16 cellular contexts compared by ENCODE assay signal in the genomic region with DNA sequence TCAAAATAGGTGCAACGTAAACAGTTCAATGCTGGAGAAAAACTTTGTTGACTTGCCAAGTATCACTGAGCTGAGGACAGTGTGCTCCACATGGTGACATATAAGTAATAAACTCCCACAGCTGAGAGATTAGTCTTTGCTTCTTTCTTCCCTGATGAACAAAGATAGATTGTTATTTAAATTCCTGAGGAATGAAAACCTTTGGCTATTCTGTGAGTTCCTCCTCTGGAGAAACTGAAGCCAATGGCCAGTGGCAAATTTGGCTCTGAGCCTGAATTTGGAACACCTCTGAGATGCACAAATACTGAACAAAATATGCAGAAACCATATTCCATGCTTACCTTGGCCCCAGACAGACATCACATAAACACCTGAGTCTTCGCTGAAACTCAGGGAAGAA.
"Had no signal": no experiment of that assay in that cellular context is flagged by ENCODE, and none has a peak within 500 bp of the region (broad histone marks: within the 10 kb centered on the region; RNA-seq: fewer than 3 reads in every experiment).

No MANE protein-coding gene starts in this region.

- H3K79me2 ChIP-seq: hepatocyte had no signal

- FAIRE-seq: small intestine had no signal

- H3K27ac ChIP-seq: colonic mucosa, esophagus squamous epithelium, foreskin keratinocyte, hepatocyte, ovary, right atrium auricular region, sigmoid colon, stomach, thoracic aorta, transverse colon had no signal

- H3K36me3 ChIP-seq: colonic mucosa, esophagus squamous epithelium, ovary, right atrium auricular region, sigmoid colon, stomach, thoracic aorta, transverse colon had no signal

- DNase-seq: colonic mucosa; dermis blood vessel endothelial cell; esophagus squamous epithelium; natural killer cell; ovary; sigmoid colon; small intestine; stimulated activated CD4-positive, alpha-beta T cell treated with anti-CD3 and anti-CD28 coated beads, Interleukin-12 subunit alpha, Interleukin-12 subunit beta, amount 100 ng/mL, for 4 hours; stimulated activated naive CD4-positive, alpha-beta T cell; stomach; substantia nigra; transverse colon had no signal

- H3K4me3 ChIP-seq: colonic mucosa, esophagus squamous epithelium, hepatocyte, ovary, right atrium auricular region, sigmoid colon, stomach, thoracic aorta, transverse colon had no signal

- H2AFZ ChIP-seq: hepatocyte had no signal

- H3K4me2 ChIP-seq: hepatocyte had no signal

- H3K27me3 ChIP-seq: colonic mucosa, foreskin keratinocyte, hepatocyte, ovary, right atrium auricular region, sigmoid colon, stomach had no signal

- H3K9me3 ChIP-seq: colonic mucosa, esophagus squamous epithelium, ovary, right atrium auricular region, sigmoid colon, stomach, thoracic aorta, transverse colon had no signal

- H3K4me1 ChIP-seq: colonic mucosa had no signal

- ATAC-seq: foreskin keratinocyte, natural killer cell had no signal
